In genomic region chr4:151806511-151806927, GRCh38 we compare ENCODE assay signal across 1 cellular context.
TF ChIP-seq lines count a peak whose summit lies in the region.

No MANE protein-coding gene starts in this region.

TF ChIP-seq in GM23338, 12 proteins besides CTCF, POLR2A, EP300 and RAD21:
- TF ChIP-seq ZNF114 (CRISPR knock-in tag; IDR thresholded peaks at IDR 0.05) = no peak
- no peak for TF ChIP-seq ETS1 (IDR thresholded peaks at IDR 0.05)
- no peak for TF ChIP-seq JUNB (IDR thresholded peaks at IDR 0.05; ENCODE audit: unreplicated experiment)
- no peak for TF ChIP-seq CREB1 (CRISPR knock-in tag; IDR thresholded peaks at IDR 0.05; ENCODE audit: low read depth)
- TF ChIP-seq EZH2 (IDR thresholded peaks at IDR 0.05; ENCODE audit: low read depth, unreplicated experiment) = no peak
- no peak for TF ChIP-seq POLR2AphosphoS5 (IDR thresholded peaks at IDR 0.05; ENCODE audit: low read depth)
- TF ChIP-seq REST (IDR thresholded peaks at IDR 0.05; ENCODE audit: unreplicated experiment) = no peak
- TF ChIP-seq STAT1 (IDR thresholded peaks at IDR 0.05; ENCODE audit: unreplicated experiment) = no peak
- TF ChIP-seq EZH2phosphoT487 (IDR thresholded peaks at IDR 0.05; ENCODE audit: unreplicated experiment) = no peak
- no peak for TF ChIP-seq ZNF331 (CRISPR knock-in tag; IDR thresholded peaks at IDR 0.05; ENCODE audit: low read depth)
- no peak for TF ChIP-seq ZNF462 (CRISPR knock-in tag; IDR thresholded peaks at IDR 0.05)
